9 cellular contexts compared by ENCODE assay signal in genomic region chr5:132221781-132222648, GRCh38. TPM values are rescaled to one million over a fixed set of nuclear protein-coding genes. Genes with fewer than 3 reads are reported as not detected.
DNase-seq lines count a peak whose midpoint lies in the region; ATAC-seq and TF ChIP-seq lines count a peak whose summit lies in the region.
"Had no signal": no experiment of that assay in that cellular context is flagged by ENCODE, and none has a peak within 500 bp of the region (broad histone marks: within the 10 kb centered on the region; RNA-seq: fewer than 3 reads in every experiment).

No MANE protein-coding gene starts in this region.

- peak; percentile 8 for ATAC-seq in HG02588 (IDR thresholded peaks at IDR 0.05; ENCODE audit: unreplicated experiment)
- ATAC-seq in GM18873 (IDR thresholded peaks at IDR 0.05; ENCODE audit: low FRiP score, unreplicated experiment), result no peak

- TF ChIP-seq POLR2A in breast epithelium (IDR thresholded peaks at IDR 0.05) (no peak), transverse colon (IDR thresholded peaks at IDR 0.05) (no peak)

- peaks cover 3% of the 10 kb centered on the region for H3K36me3 Mint-ChIP-seq in type B pancreatic cell

- H3K27me3 Mint-ChIP-seq in type B pancreatic cell, result no peaks in the 10 kb centered on the region

- H3K4me1 Mint-ChIP-seq in type B pancreatic cell (ENCODE audit: unreplicated experiment), result peaks cover 21% of the 10 kb centered on the region

- no peak for TF ChIP-seq EP300 in transverse colon (IDR thresholded peaks at IDR 0.05; ENCODE audit: low read depth)

- intact Hi-C loops in breast epithelium (cut with DNase I; ENCODE audit: low total_unique reads) (no loop called here), transverse colon (cut with DNase I; ENCODE audit: low total_unique reads) (no loop called here)

- in situ Hi-C loops in transverse colon (cut with MboI; ENCODE audit: low pct_ligation_motif_present in 1 of 4, low pct_unique_long_range_greater_than_20kb in 1 of 4, low sequenced_read_pairs in 3 of 4), result no loop called here

- H3K4me3 ChIP-seq in breast epithelium (no peak overlapping the region), transverse colon (no peak overlapping the region)

- H3K36me3 ChIP-seq in breast epithelium (no peaks in the 10 kb centered on the region), transverse colon (peaks cover 0 to 6% (median 0%) of the 10 kb centered on the region in 4 donors)
- H3K36me3 ChIP-seq: neutrophil had no signal

- no peak for DNase-seq in breast epithelium (ENCODE audit: low spot score in 2 of 2)
- DNase-seq in kidney tubule cell (ENCODE audit: low spot score), result peak; percentile 18
- peak; percentile 42 for DNase-seq in transverse colon
- no peak for DNase-seq in kidney glomerular epithelial cell (lab: John Stamatoyannopoulos, UW)
- no peak for DNase-seq in type B pancreatic cell (ENCODE audit: extremely low spot score, unreplicated experiment)
- DNase-seq in NCI-H2227 (lab: John Stamatoyannopoulos, UW; ENCODE audit: unreplicated experiment), result no peak

- H3K27me3 ChIP-seq in breast epithelium (no peaks in the 10 kb centered on the region), transverse colon (no peaks in the 10 kb centered on the region)

- WGBS in transverse colon (ENCODE audit: low coverage in 1 of 2), 2 donors, result 75% methylated on average over 2 to 7 of the region's 7 CpGs

- TF ChIP-seq CTCF in breast epithelium (IDR thresholded peaks at IDR 0.05) (no peak), transverse colon (IDR thresholded peaks at IDR 0.05) (no peak), type B pancreatic cell (conservative IDR thresholded peaks at IDR 0.05) (no peak)

- H3K9me3 ChIP-seq in breast epithelium (no peaks in the 10 kb centered on the region), transverse colon (no peaks in the 10 kb centered on the region)
- H3K9me3 ChIP-seq: neutrophil had no signal

- H3K9me3 Mint-ChIP-seq in type B pancreatic cell, result no peaks in the 10 kb centered on the region

- peak overlapping the region; percentile 38 to 52 for H3K27ac ChIP-seq in breast epithelium
- peak overlapping the region; percentile 77 to 95 (median 80) for H3K27ac ChIP-seq in transverse colon
- H3K27ac ChIP-seq: neutrophil had no signal

- peaks cover 0 to 12% of the 10 kb centered on the region in 2 donors for H3K4me1 ChIP-seq in breast epithelium
- H3K4me1 ChIP-seq in transverse colon, result peaks cover 24 to 49% (median 38%) of the 10 kb centered on the region in 4 donors

- no peak overlapping the region for H3K4me3 Mint-ChIP-seq in type B pancreatic cell

- H3K27ac Mint-ChIP-seq in type B pancreatic cell, result no peak overlapping the region

RNA-seq across cellular contexts. Expression of gene P4HA2, which starts 5.6 kb away (rescaled TPM):
- total RNA-seq in breast epithelium (10 to 100 TPM; 21.8 to 34.8 (median 26.2) TPM), transverse colon (10 to 100 TPM; 22.1 to 53.5 (median 32.7) TPM), type B pancreatic cell (ENCODE audit: low replicate concordance) (38.5 and 56.3 TPM in 2 replicates)

RNA-seq across cellular contexts. Expression of gene PDLIM4, which starts 35.5 kb away (rescaled TPM):
- total RNA-seq in breast epithelium (100 to 1,000 TPM in 1 of 3 donors, 10 to 100 TPM in 1, 1 to 10 TPM in 1; 9.0 to 102 (median 71.4) TPM), transverse colon (10 to 100 TPM in 3 of 4 donors, 1 to 10 TPM in 1; 9.7 to 43.4 (median 19.7) TPM), type B pancreatic cell (ENCODE audit: low replicate concordance) (40.0 and 43.8 TPM in 2 replicates)

Comparison
In these comparisons a context has a peak if more than half of its experiments do, and no peak if none do; other contexts are left out.
1. DNase-seq: peak in kidney tubule cell (single experiment) and transverse colon (single experiment); none in breast epithelium (0 of 2), kidney glomerular epithelial cell (single experiment), type B pancreatic cell (single experiment) and NCI-H2227 (single experiment).